In genomic region chr3:12993022-12993622, GRCh38 we compare ENCODE assay signal across 9 cellular contexts.
A peak's percentile ranks its signal among the peaks of the same experiment; 100 is the strongest.
DNase-seq lines count a peak whose midpoint lies in the region; ATAC-seq, FAIRE-seq and TF ChIP-seq lines count a peak whose summit lies in the region.
"Had no signal": no experiment of that assay in that cellular context is flagged by ENCODE, and none has a peak within 500 bp of the region (broad histone marks: within the 10 kb centered on the region; RNA-seq: fewer than 3 reads in every experiment).

No MANE protein-coding gene starts in this region.

- H3K36me3 ChIP-seq in CD4-positive, CD25-positive, alpha-beta regulatory T cell (ENCODE audit: control insufficient read depth, insufficient read depth, low read length): peaks cover 26% of the 10 kb centered on the region
- H3K36me3 ChIP-seq in OCI-LY3 (replicated peaks; ENCODE audit: low read depth, low read length) (peaks cover 44% of the 10 kb centered on the region), esophagus squamous epithelium (no peaks in the 10 kb centered on the region), neutrophil (peaks cover 55% of the 10 kb centered on the region)

- no peak for DNase-seq in CD4-positive, CD25-positive, alpha-beta regulatory T cell
- DNase-seq in esophagus squamous epithelium (lab: John Stamatoyannopoulos, UW) (no peak), activated gamma-delta T cell (lab: John Stamatoyannopoulos, UW) (no peak), midbrain (lab: John Stamatoyannopoulos, UW) (no peak), NCI-H1694 treated with DMSO at 0.1 percent for 48 hours (lab: John Stamatoyannopoulos, UW) (no peak), GM12892 (ENCODE audit: insufficient read length) (no peak)

- H3K27ac Mint-ChIP-seq in CD4-positive, CD25-positive, alpha-beta regulatory T cell: no peak overlapping the region

- no peak overlapping the region for H3K4me3 ChIP-seq in CD4-positive, CD25-positive, alpha-beta regulatory T cell (ENCODE audit: low read depth, low read length)
- H3K4me3 ChIP-seq in OCI-LY3 (ENCODE audit: low read length): peak overlapping the region; percentile 66
- H3K4me3 ChIP-seq in esophagus squamous epithelium: peak overlapping the region; percentile 42 to 85 (median 68)
- H3K4me3 ChIP-seq in neutrophil (ENCODE audit: low read depth in 1 of 2, low read length in 1 of 2): peak overlapping the region; percentile 71 to 91

- H3K9ac ChIP-seq in OCI-LY3 (ENCODE audit: low read length): no peak overlapping the region

- no peak for FAIRE-seq in GM12892 (lab: Jason Lieb, UNC)
- FAIRE-seq: islet of Langerhans had no signal

- TF ChIP-seq POLR2A in esophagus squamous epithelium (IDR thresholded peaks at IDR 0.05) (no peak), GM12892 (IDR thresholded peaks at IDR 0.05; ENCODE audit: low read depth, low read length) (no peak)

- no peaks in the 10 kb centered on the region for H3K9me3 Mint-ChIP-seq in CD4-positive, CD25-positive, alpha-beta regulatory T cell

- no peak overlapping the region for H3K27ac ChIP-seq in CD4-positive, CD25-positive, alpha-beta regulatory T cell (ENCODE audit: insufficient read depth, low read length, poor library complexity, severe bottlenecking)
- H3K27ac ChIP-seq in OCI-LY3 (ENCODE audit: low read length) (no peak overlapping the region), esophagus squamous epithelium (peak overlapping the region; percentile 53 to 91 (median 74)), neutrophil (peak overlapping the region; percentile 98)

- H4K20me1 ChIP-seq in OCI-LY3 (ENCODE audit: insufficient read depth, low read length): peaks cover 94% of the 10 kb centered on the region

- intact Hi-C loops in esophagus squamous epithelium (cut with DNase I): no loop called here

- peaks cover 38% of the 10 kb centered on the region for H3K4me1 ChIP-seq in CD4-positive, CD25-positive, alpha-beta regulatory T cell (ENCODE audit: control insufficient read depth, insufficient read depth, low read length, poor library complexity, severe bottlenecking)
- H3K4me1 ChIP-seq in OCI-LY3 (ENCODE audit: low read length): peaks cover 42% of the 10 kb centered on the region
- peaks cover 10 to 46% (median 18%) of the 10 kb centered on the region in 3 donors for H3K4me1 ChIP-seq in esophagus squamous epithelium
- H3K4me1 ChIP-seq in neutrophil (ENCODE audit: control insufficient read depth in 1 of 2, insufficient read depth in 1 of 2, low read depth in 1 of 2, low read length in 1 of 2): peaks cover 86 to 89% of the 10 kb centered on the region in 2 experiments

- no peaks in the 10 kb centered on the region for H3K27me3 Mint-ChIP-seq in CD4-positive, CD25-positive, alpha-beta regulatory T cell

- peak; percentile 9; the same call in 1 of the 2 replicates for TF ChIP-seq CTCF in OCI-LY3 (IDR thresholded peaks at IDR 0.05; ENCODE audit: low read depth, low read length)
- no peak for TF ChIP-seq CTCF in esophagus squamous epithelium (IDR thresholded peaks at IDR 0.05)
- no peak for TF ChIP-seq CTCF in neutrophil (IDR thresholded peaks at IDR 0.05)

- peak overlapping the region; percentile 72 for H3K4me2 ChIP-seq in OCI-LY3 (ENCODE audit: low read length)

- H3K4me3 Mint-ChIP-seq in CD4-positive, CD25-positive, alpha-beta regulatory T cell: peak overlapping the region; percentile 61 to 77 (median 74)

- H3K9me3 ChIP-seq in CD4-positive, CD25-positive, alpha-beta regulatory T cell (ENCODE audit: control insufficient read depth in 2 of 2, low read length in 2 of 2): no peaks in the 10 kb centered on the region
- no peaks in the 10 kb centered on the region for H3K9me3 ChIP-seq in OCI-LY3 (ENCODE audit: insufficient read depth, low read length)
- no peaks in the 10 kb centered on the region for H3K9me3 ChIP-seq in esophagus squamous epithelium
- no peaks in the 10 kb centered on the region for H3K9me3 ChIP-seq in neutrophil

- no peak overlapping the region for H2AFZ ChIP-seq in OCI-LY3 (ENCODE audit: low read depth, low read length)

- ATAC-seq in CD4-positive, CD25-positive, alpha-beta regulatory T cell (ENCODE audit: low read depth in 2 of 2): no peak

- H3K4me1 Mint-ChIP-seq in CD4-positive, CD25-positive, alpha-beta regulatory T cell: peaks cover 10 to 73% (median 45%) of the 10 kb centered on the region in 4 donors

- H3K36me3 Mint-ChIP-seq in CD4-positive, CD25-positive, alpha-beta regulatory T cell: peaks cover 11% of the 10 kb centered on the region

- no CpG with 5 or more reads among the region's 27 CpGs for WGBS in esophagus squamous epithelium, 2 donors

- peaks cover 99% of the 10 kb centered on the region for H3K79me2 ChIP-seq in OCI-LY3 (ENCODE audit: low read length)

- no peaks in the 10 kb centered on the region for H3K27me3 ChIP-seq in CD4-positive, CD25-positive, alpha-beta regulatory T cell (ENCODE audit: control insufficient read depth, insufficient read depth, low read length)
- H3K27me3 ChIP-seq in OCI-LY3 (ENCODE audit: low read depth, low read length) (no peaks in the 10 kb centered on the region), esophagus squamous epithelium (peaks cover 0 to 30% (median 0%) of the 10 kb centered on the region in 4 donors), neutrophil (peaks cover 15% of the 10 kb centered on the region)

Comparison
In these comparisons a context has a peak if more than half of its experiments do, and no peak if none do; other contexts are left out.
1. H3K27ac ChIP-seq: peak in esophagus squamous epithelium (4 of 4) and neutrophil (single experiment); none in CD4-positive, CD25-positive, alpha-beta regulatory T cell (single experiment) and OCI-LY3 (single experiment).